Comparison of ENCODE assay signal across 32 cellular contexts in genomic region chr9:7205806-7206205, GRCh38.
"Had no signal": no experiment of that assay in that cellular context is flagged by ENCODE, and none has a peak within 500 bp of the region (broad histone marks: within the 10 kb centered on the region; RNA-seq: fewer than 3 reads in every experiment).

No MANE protein-coding gene starts in this region.

- H3K36me3 Mint-ChIP-seq: activated CD4-positive, alpha-beta memory T cell treated with anti-CD3 and anti-CD28 coated beads for 36 hours; activated CD8-positive, alpha-beta memory T cell treated with anti-CD3 and anti-CD28 coated beads, Interleukin-2, amount 10 ng/mL, durations not matched to agents 7 days and 5 days had no signal

- H3K27ac Mint-ChIP-seq: activated CD4-positive, alpha-beta memory T cell treated with anti-CD3 and anti-CD28 coated beads for 36 hours; activated CD4-positive, alpha-beta T cell treated with anti-CD3 and anti-CD28 coated beads for 36 hours; activated CD4-positive, alpha-beta T cell treated with anti-CD3 and anti-CD28 coated beads, Interleukin-2, amount 10 ng/mL, durations not matched to agents 24 days and 14 days; activated CD8-positive, alpha-beta memory T cell treated with anti-CD3 and anti-CD28 coated beads, Interleukin-2, amount 10 ng/mL, durations not matched to agents 7 days and 5 days; activated CD8-positive, alpha-beta T cell treated with anti-CD3 and anti-CD28 coated beads, Interleukin-2, amount 10 ng/mL, durations not matched to agents 7 days and 5 days; activated naive CD8-positive, alpha-beta T cell; activated T-cell treated with anti-CD3 and anti-CD28 coated beads, Interleukin-2, amount 50 U/mL, for 24 hours; activated T-cell treated with anti-CD3 and anti-CD28 coated beads, Interleukin-2, amount 50 U/mL, for 72 hours; dendritic cell treated with granulocyte-macrophage colony-stimulating factor and Interleukin-4, amounts not matched to agents 40 ng/mL and 50 ng/mL, for 4 days; T-helper 17 cell; T-helper 2 cell treated with Interferon-gamma antibody and Interleukin-4, amounts not matched to agents 5 μg/mL and 100 μg/mL, for 36 hours had no signal

- H3K4me3 Mint-ChIP-seq: activated CD4-positive, alpha-beta memory T cell treated with anti-CD3 and anti-CD28 coated beads for 36 hours; activated CD4-positive, alpha-beta T cell treated with anti-CD3 and anti-CD28 coated beads for 36 hours; activated CD4-positive, alpha-beta T cell treated with anti-CD3 and anti-CD28 coated beads, Interleukin-2, amount 10 ng/mL, durations not matched to agents 24 days and 14 days; activated CD8-positive, alpha-beta memory T cell treated with anti-CD3 and anti-CD28 coated beads, Interleukin-2, amount 10 ng/mL, durations not matched to agents 7 days and 5 days; activated CD8-positive, alpha-beta T cell treated with anti-CD3 and anti-CD28 coated beads, Interleukin-2, amount 10 ng/mL, durations not matched to agents 7 days and 5 days; activated naive CD8-positive, alpha-beta T cell; activated T-cell treated with anti-CD3 and anti-CD28 coated beads, Interleukin-2, amount 50 U/mL, for 24 hours; activated T-cell treated with anti-CD3 and anti-CD28 coated beads, Interleukin-2, amount 50 U/mL, for 72 hours; central memory CD8-positive, alpha-beta T cell; dendritic cell treated with granulocyte-macrophage colony-stimulating factor and Interleukin-4, amounts not matched to agents 40 ng/mL and 50 ng/mL, for 4 days; T-helper 17 cell; T-helper 2 cell treated with Interferon-gamma antibody and Interleukin-4, amounts not matched to agents 5 μg/mL and 100 μg/mL, for 36 hours had no signal

- H3K27ac ChIP-seq: brain microvascular endothelial cell, coronary artery, dorsolateral prefrontal cortex, esophagus muscularis mucosa, gastroesophageal sphincter, heart right ventricle had no signal

- H3K4me1 ChIP-seq: esophagus muscularis mucosa, gastroesophageal sphincter, heart right ventricle had no signal

- H3K27me3 ChIP-seq: brain microvascular endothelial cell, dorsolateral prefrontal cortex, esophagus muscularis mucosa, gastroesophageal sphincter had no signal

- DNase-seq: activated CD4-positive, alpha-beta memory T cell treated with anti-CD3 and anti-CD28 coated beads for 36 hours; activated CD4-positive, alpha-beta T cell treated with anti-CD3 and anti-CD28 coated beads for 36 hours; activated CD4-positive, alpha-beta T cell treated with anti-CD3 and anti-CD28 coated beads, Interleukin-2, amount 10 ng/mL, durations not matched to agents 24 days and 14 days; activated CD4-positive, CD25-positive, alpha-beta regulatory T cell; activated CD4-positive, CD25-positive, alpha-beta regulatory T cell treated with anti-CD3 and anti-CD28 coated beads, Interleukin-2, amount 50 U/mL, for 72 hours; activated CD8-positive, alpha-beta memory T cell treated with anti-CD3 and anti-CD28 coated beads, Interleukin-2, amount 10 ng/mL, durations not matched to agents 7 days and 5 days; activated CD8-positive, alpha-beta memory T cell treated with anti-CD3 and anti-CD28 coated beads, Interleukin-2, amount 50 U/mL, for 4 hours; activated CD8-positive, alpha-beta T cell treated with anti-CD3 and anti-CD28 coated beads, Interleukin-2, amount 10 ng/mL, durations not matched to agents 7 days and 5 days; activated effector memory CD4-positive, alpha-beta T cell treated with Interleukin-2 at 50 U/mL for 16 hours; activated gamma-delta T cell treated with Interleukin-2 at 50 U/mL for 16 hours; activated naive CD4-positive, alpha-beta T cell treated with anti-CD3 and anti-CD28 coated beads, Interleukin-2, amount 50 U/mL, for 16 hours; activated naive CD4-positive, alpha-beta T cell treated with Interleukin-2 at 50 U/mL for 16 hours; activated T-cell treated with anti-CD3 and anti-CD28 coated beads for 4 hours; activated T-cell treated with anti-CD3 and anti-CD28 coated beads, Interleukin-2, amount 50 U/mL, for 24 hours; activated T-cell treated with anti-CD3 and anti-CD28 coated beads, Interleukin-2, amount 50 U/mL, for 72 hours; amniotic stem cell; anterior cingulate cortex; brain microvascular endothelial cell; dorsolateral prefrontal cortex; effector memory CD4-positive, alpha-beta T cell; erythroblast; foreskin melanocyte; heart right ventricle; T-helper 1 cell; T-helper 17 cell had no signal

- H3K4me1 Mint-ChIP-seq: activated CD4-positive, alpha-beta T cell treated with anti-CD3 and anti-CD28 coated beads for 36 hours; activated CD4-positive, alpha-beta T cell treated with anti-CD3 and anti-CD28 coated beads, Interleukin-2, amount 10 ng/mL, durations not matched to agents 24 days and 14 days; activated CD8-positive, alpha-beta memory T cell treated with anti-CD3 and anti-CD28 coated beads, Interleukin-2, amount 10 ng/mL, durations not matched to agents 7 days and 5 days; central memory CD8-positive, alpha-beta T cell; T-helper 17 cell had no signal

- H3K27me3 Mint-ChIP-seq: activated CD4-positive, alpha-beta memory T cell treated with anti-CD3 and anti-CD28 coated beads for 36 hours; activated CD4-positive, alpha-beta T cell treated with anti-CD3 and anti-CD28 coated beads for 36 hours; activated naive CD8-positive, alpha-beta T cell; activated T-cell treated with anti-CD3 and anti-CD28 coated beads, Interleukin-2, amount 50 U/mL, for 24 hours; central memory CD8-positive, alpha-beta T cell had no signal

- H3K9me3 ChIP-seq: esophagus muscularis mucosa, gastroesophageal sphincter, heart right ventricle had no signal

- H3K9me3 Mint-ChIP-seq: activated CD4-positive, alpha-beta memory T cell treated with anti-CD3 and anti-CD28 coated beads for 36 hours; activated CD4-positive, alpha-beta T cell treated with anti-CD3 and anti-CD28 coated beads, Interleukin-2, amount 10 ng/mL, durations not matched to agents 24 days and 14 days; activated T-cell treated with anti-CD3 and anti-CD28 coated beads, Interleukin-2, amount 50 U/mL, for 24 hours; activated T-cell treated with anti-CD3 and anti-CD28 coated beads, Interleukin-2, amount 50 U/mL, for 72 hours; central memory CD8-positive, alpha-beta T cell; dendritic cell treated with granulocyte-macrophage colony-stimulating factor and Interleukin-4, amounts not matched to agents 40 ng/mL and 50 ng/mL, for 4 days; T-helper 2 cell treated with Interferon-gamma antibody and Interleukin-4, amounts not matched to agents 5 μg/mL and 100 μg/mL, for 36 hours had no signal

- H3K36me3 ChIP-seq: brain microvascular endothelial cell, esophagus muscularis mucosa, gastroesophageal sphincter, heart right ventricle had no signal

- ATAC-seq: activated CD4-positive, alpha-beta T cell treated with anti-CD3 and anti-CD28 coated beads for 36 hours; activated CD8-positive, alpha-beta memory T cell treated with anti-CD3 and anti-CD28 coated beads, Interleukin-2, amount 10 ng/mL, durations not matched to agents 7 days and 5 days; activated CD8-positive, alpha-beta T cell treated with anti-CD3 and anti-CD28 coated beads, Interleukin-2, amount 10 ng/mL, durations not matched to agents 7 days and 5 days; activated T-cell treated with anti-CD3 and anti-CD28 coated beads, Interleukin-2, amount 50 U/mL, for 72 hours; gastroesophageal sphincter; heart right ventricle; T-helper 17 cell had no signal

- H3K4me3 ChIP-seq: coronary artery, dorsolateral prefrontal cortex, esophagus muscularis mucosa, gastroesophageal sphincter, heart right ventricle had no signal
